Comparison of ENCODE assay signal across 12 cellular contexts in the genomic region with DNA sequence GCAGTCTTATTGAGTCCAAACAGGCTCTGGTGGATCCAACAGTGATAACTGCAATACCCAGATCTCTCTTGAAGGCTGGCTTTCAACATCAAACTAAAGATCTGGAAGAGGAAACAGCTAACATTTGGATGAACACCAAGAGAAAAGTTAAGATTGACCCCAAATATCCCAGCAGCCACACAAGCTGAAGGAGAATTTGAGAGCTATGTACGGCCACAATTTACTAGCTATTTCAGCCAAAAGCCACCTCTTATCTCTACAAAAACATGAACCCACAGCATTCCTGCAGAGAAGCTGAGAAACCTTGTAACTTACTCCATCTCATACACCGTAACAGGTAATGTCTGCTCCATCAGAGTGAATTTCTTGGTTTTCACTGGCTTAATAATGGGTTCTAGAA. TPM values are rescaled to one million over a fixed set of nuclear protein-coding genes. Genes with fewer than 3 reads are reported as not detected.
"Had no signal": no experiment of that assay in that cellular context is flagged by ENCODE, and none has a peak within 500 bp of the region (broad histone marks: within the 10 kb centered on the region; RNA-seq: fewer than 3 reads in every experiment).

No MANE protein-coding gene starts in this region.

- ATAC-seq: GM23338, HCT116 had no signal

- H2AFZ ChIP-seq: GM23248, GM23338 had no signal

- H3K9me3 Mint-ChIP-seq: GM23338, H9, HFFc6 had no signal

- FAIRE-seq: H1, H54 had no signal

- H3K4me1 Mint-ChIP-seq: GM23338, H9 had no signal

- H3K9me3 ChIP-seq: HAP-1 had no signal

- H3K9ac ChIP-seq: GM23248 had no signal

- H3K27ac ChIP-seq: GM23248 had no signal

- H3K4me2 ChIP-seq: GM23338 had no signal

- H3K4me1 ChIP-seq: HAP-1 had no signal

- H3K27ac Mint-ChIP-seq: GM23338, H9, HFFc6 had no signal

- H3K4me3 ChIP-seq: GM23248, GM23338, HAP-1 had no signal

- DNase-seq: GM23248, GOT3, H7, H9, HCEC 1CT, HFFc6 had no signal

- H3K4me3 Mint-ChIP-seq: GM23338, H9, HFFc6 had no signal

RNA-seq across cellular contexts. Expression of gene GFAP, which starts 30.4 kb away (rescaled TPM):
- total RNA-seq: GM23248, H4, HFFc6 had no signal

RNA-seq across cellular contexts. Expression of gene HIGD1B, which starts 37.3 kb away (rescaled TPM):
- total RNA-seq: GM23248, GM23338, H1, H4, H7, H9, HFFc6 had no signal
- polyA plus RNA-seq: GM23248, GM23338, H1 had no signal
